Comparison of ENCODE assay signal across 2 cellular contexts in the genomic region with DNA sequence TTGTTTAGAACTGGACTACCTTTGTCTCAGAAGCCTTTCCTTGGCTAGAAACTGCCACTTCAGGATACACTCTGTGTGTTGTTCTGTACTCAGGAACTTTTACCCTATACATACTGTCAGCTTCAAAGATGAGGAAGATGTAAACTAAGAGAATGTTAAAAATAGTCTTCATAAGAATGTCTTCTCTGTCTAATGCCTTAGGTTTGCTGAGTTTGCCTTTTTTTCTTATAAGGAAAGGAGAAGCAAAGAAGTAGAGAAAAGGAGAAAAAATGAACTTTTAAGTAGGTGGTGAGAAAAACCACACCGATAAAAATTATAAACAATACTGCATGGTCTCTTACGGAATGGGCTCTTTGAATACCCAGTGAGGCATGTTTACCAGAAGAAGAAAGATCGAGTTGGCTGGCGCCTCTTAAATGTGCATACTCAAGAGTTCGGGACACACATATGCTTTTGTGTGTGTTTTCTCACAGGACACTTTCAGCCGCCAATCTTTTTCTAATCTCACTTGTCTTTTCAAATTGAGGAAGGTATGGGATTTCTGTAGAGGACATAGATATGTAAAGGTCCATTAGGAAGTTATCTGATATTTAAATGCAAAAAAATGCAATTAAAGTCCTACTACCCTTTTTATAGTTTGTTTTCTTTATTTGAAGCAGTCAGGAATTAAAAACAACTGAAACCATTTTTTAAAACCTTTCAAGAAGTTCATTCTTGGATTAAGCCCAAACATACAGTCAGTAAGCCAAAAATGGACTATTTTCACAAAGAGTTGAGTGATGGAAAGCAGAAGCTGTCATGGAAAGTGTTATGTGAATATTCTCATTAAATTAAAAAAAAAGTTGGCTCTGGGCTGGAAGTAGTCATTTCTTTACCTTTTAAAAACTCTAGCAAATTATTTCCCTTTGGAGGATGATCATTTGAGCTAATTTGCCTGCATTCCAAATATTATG.
TF ChIP-seq lines count a peak whose summit lies in the region.

No MANE protein-coding gene starts in this region.

TF ChIP-seq in IMR-90, 13 proteins besides CTCF, POLR2A, EP300 and RAD21:
- TF ChIP-seq MAFK (IDR thresholded peaks at IDR 0.05; ENCODE audit: low read depth, low read length), result peak; percentile 79
- TF ChIP-seq SMC3 (IDR thresholded peaks at IDR 0.05; ENCODE audit: low read depth, low read length), result no peak

TF ChIP-seq in H1, 55 proteins besides CTCF, POLR2A, EP300 and RAD21:
- TF ChIP-seq HDAC2 (IDR thresholded peaks at IDR 0.05; ENCODE audit: borderline replicate concordance in 1 of 2, low read depth in 2 of 2, low read length in 2 of 2) (no peak), E2F6 (IDR thresholded peaks at IDR 0.05) (no peak)
